1 cellular context compared by ENCODE assay signal in the genomic region with DNA sequence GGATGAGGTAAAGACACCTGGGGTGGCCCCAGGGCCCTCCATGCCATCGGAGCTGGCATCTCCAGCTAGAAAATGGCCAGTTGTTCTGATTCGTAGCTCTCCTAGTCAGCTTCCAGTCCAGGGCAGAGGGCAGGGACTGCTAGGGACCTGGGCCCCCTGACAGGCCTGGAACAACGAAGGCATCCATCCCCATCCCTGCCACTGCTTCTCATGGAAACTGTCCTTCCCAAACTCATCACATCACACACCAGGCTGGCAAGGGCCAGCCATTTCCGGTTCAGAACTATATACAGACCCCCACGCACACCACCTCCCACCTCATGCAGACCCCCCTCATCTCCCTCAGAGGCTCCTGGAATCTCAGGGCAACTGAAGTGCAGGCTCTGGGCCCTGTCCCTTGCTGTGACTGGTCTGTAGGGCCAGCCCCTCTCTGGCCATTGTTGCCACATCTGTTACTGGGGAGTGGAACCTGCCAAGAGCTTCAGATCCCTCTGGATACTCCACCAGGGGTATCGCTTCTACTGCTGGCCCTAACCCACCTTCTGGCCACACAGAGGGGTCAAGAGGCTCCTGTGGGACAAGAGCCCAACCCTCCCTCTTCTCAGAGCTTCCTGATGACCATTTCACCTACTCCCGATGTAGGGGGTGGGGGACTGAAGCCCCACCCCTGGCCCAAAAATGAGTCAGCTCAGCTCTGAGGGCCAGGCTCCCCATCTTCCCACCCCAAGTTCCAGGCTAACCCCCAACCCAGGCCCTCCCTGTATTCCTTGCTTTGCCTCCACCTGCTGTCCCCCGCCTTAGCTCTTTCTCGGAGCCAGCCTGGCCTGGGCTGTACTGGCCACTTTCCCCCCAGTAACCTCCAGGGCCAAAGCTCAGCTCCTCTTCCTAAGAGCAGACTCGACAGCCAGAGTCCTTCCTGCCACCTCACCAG.
TF ChIP-seq lines count a peak whose summit lies in the region.

No MANE protein-coding gene starts in this region.

TF ChIP-seq in IMR-90, 13 proteins besides CTCF, POLR2A, EP300 and RAD21:
- no peak for TF ChIP-seq RFX5 (IDR thresholded peaks at IDR 0.05; ENCODE audit: low read depth, low read length)
- TF ChIP-seq RCOR1 (IDR thresholded peaks at IDR 0.05; ENCODE audit: insufficient replicate concordance, low read length): no peak
